ENCODE assay signal across 28 cellular contexts in the genomic region with DNA sequence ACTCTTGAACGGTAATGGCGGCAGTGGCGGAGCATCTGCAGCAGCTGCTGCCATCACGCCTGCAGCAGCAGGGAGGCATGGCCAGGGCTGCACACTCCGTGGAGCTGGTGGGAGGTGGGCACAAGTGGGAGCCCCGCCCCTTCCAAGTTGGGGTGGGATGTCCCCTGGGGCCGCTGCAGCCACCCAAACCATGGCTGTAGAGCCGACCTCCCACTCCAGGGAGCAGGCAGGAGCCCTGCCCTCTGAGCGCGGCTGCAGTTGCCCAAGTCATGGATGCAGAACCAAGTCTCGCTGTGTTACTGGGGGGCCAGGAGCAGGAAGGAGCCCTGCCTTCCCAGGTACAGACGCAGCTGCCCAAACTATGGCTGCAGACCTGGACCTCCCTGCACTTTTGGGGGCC.
"Had no signal": no experiment of that assay in that cellular context is flagged by ENCODE, and none has a peak within 500 bp of the region (broad histone marks: within the 10 kb centered on the region; RNA-seq: fewer than 3 reads in every experiment).

No MANE protein-coding gene starts in this region.

- H3K27me3 Mint-ChIP-seq: activated CD4-positive, alpha-beta T cell treated with anti-CD3 and anti-CD28 coated beads for 36 hours; activated CD4-positive, alpha-beta T cell treated with anti-CD3 and anti-CD28 coated beads, Interleukin-2, amount 10 ng/mL, durations not matched to agents 24 days and 14 days; activated CD8-positive, alpha-beta memory T cell treated with anti-CD3 and anti-CD28 coated beads, Interleukin-2, amount 10 ng/mL, durations not matched to agents 7 days and 5 days; activated naive CD4-positive, alpha-beta T cell treated with anti-CD3 and anti-CD28 coated beads, Interleukin-2, amount 10 ng/mL, durations not matched to agents 7 days and 5 days; dendritic cell treated with granulocyte-macrophage colony-stimulating factor and Interleukin-4, amounts not matched to agents 40 ng/mL and 50 ng/mL, for 4 days had no signal

- H3K36me3 Mint-ChIP-seq: activated CD4-positive, alpha-beta memory T cell treated with anti-CD3 and anti-CD28 coated beads for 36 hours; activated CD8-positive, alpha-beta memory T cell treated with anti-CD3 and anti-CD28 coated beads, Interleukin-2, amount 10 ng/mL, durations not matched to agents 7 days and 5 days; activated naive CD4-positive, alpha-beta T cell treated with anti-CD3 and anti-CD28 coated beads, Interleukin-2, amount 10 ng/mL, durations not matched to agents 7 days and 5 days; activated naive CD8-positive, alpha-beta T cell treated with anti-CD3 and anti-CD28 coated beads, Interleukin-2, amount 10 ng/mL, durations not matched to agents 7 days and 5 days had no signal

- H3K9me3 Mint-ChIP-seq: activated CD4-positive, alpha-beta T cell treated with anti-CD3 and anti-CD28 coated beads, Interleukin-2, amount 10 ng/mL, durations not matched to agents 24 days and 14 days had no signal

- H3K4me3 Mint-ChIP-seq: activated CD4-positive, alpha-beta memory T cell treated with anti-CD3 and anti-CD28 coated beads for 36 hours; activated CD4-positive, alpha-beta T cell treated with anti-CD3 and anti-CD28 coated beads for 36 hours; activated CD4-positive, alpha-beta T cell treated with anti-CD3 and anti-CD28 coated beads, Interleukin-2, amount 10 ng/mL, durations not matched to agents 24 days and 14 days; activated CD8-positive, alpha-beta memory T cell treated with anti-CD3 and anti-CD28 coated beads, Interleukin-2, amount 10 ng/mL, durations not matched to agents 7 days and 5 days; activated CD8-positive, alpha-beta T cell treated with anti-CD3 and anti-CD28 coated beads, Interleukin-2, amount 10 ng/mL, durations not matched to agents 7 days and 5 days; activated naive CD4-positive, alpha-beta T cell treated with anti-CD3 and anti-CD28 coated beads, Interleukin-2, amount 10 ng/mL, durations not matched to agents 7 days and 5 days; activated naive CD8-positive, alpha-beta T cell treated with anti-CD3 and anti-CD28 coated beads, Interleukin-2, amount 10 ng/mL, durations not matched to agents 7 days and 5 days; activated T-cell treated with anti-CD3 and anti-CD28 coated beads, Interleukin-2, amount 50 U/mL, for 72 hours; central memory CD8-positive, alpha-beta T cell; dendritic cell treated with granulocyte-macrophage colony-stimulating factor and Interleukin-4, amounts not matched to agents 40 ng/mL and 50 ng/mL, for 4 days; endodermal cell had no signal

- ATAC-seq: activated CD4-positive, alpha-beta T cell treated with anti-CD3 and anti-CD28 coated beads for 36 hours; activated CD8-positive, alpha-beta memory T cell treated with anti-CD3 and anti-CD28 coated beads, Interleukin-2, amount 10 ng/mL, durations not matched to agents 7 days and 5 days; activated CD8-positive, alpha-beta T cell treated with anti-CD3 and anti-CD28 coated beads, Interleukin-2, amount 10 ng/mL, durations not matched to agents 7 days and 5 days; activated naive CD4-positive, alpha-beta T cell treated with anti-CD3 and anti-CD28 coated beads, Interleukin-2, amount 50 U/mL, for 72 hours; activated T-cell treated with anti-CD3 and anti-CD28 coated beads, Interleukin-2, amount 50 U/mL, for 72 hours; esophagus mucosa; foreskin keratinocyte; gastrocnemius medialis; heart left ventricle had no signal

- H3K27me3 ChIP-seq: brain microvascular endothelial cell, dorsolateral prefrontal cortex, foreskin keratinocyte, gastrocnemius medialis, heart left ventricle had no signal

- H3K4me3 ChIP-seq: coronary artery, dorsolateral prefrontal cortex, gastrocnemius medialis, heart left ventricle had no signal

- H3K27ac Mint-ChIP-seq: activated CD4-positive, alpha-beta memory T cell treated with anti-CD3 and anti-CD28 coated beads for 36 hours; activated CD4-positive, alpha-beta T cell treated with anti-CD3 and anti-CD28 coated beads for 36 hours; activated CD4-positive, alpha-beta T cell treated with anti-CD3 and anti-CD28 coated beads, Interleukin-2, amount 10 ng/mL, durations not matched to agents 24 days and 14 days; activated CD8-positive, alpha-beta memory T cell treated with anti-CD3 and anti-CD28 coated beads, Interleukin-2, amount 10 ng/mL, durations not matched to agents 7 days and 5 days; activated CD8-positive, alpha-beta T cell treated with anti-CD3 and anti-CD28 coated beads, Interleukin-2, amount 10 ng/mL, durations not matched to agents 7 days and 5 days; activated naive CD4-positive, alpha-beta T cell treated with anti-CD3 and anti-CD28 coated beads, Interleukin-2, amount 10 ng/mL, durations not matched to agents 7 days and 5 days; activated naive CD4-positive, alpha-beta T cell treated with anti-CD3 and anti-CD28 coated beads, Interleukin-2, amount 50 U/mL, for 72 hours; activated naive CD8-positive, alpha-beta T cell treated with anti-CD3 and anti-CD28 coated beads, Interleukin-2, amount 10 ng/mL, durations not matched to agents 7 days and 5 days; activated T-cell treated with anti-CD3 and anti-CD28 coated beads, Interleukin-2, amount 50 U/mL, for 72 hours; dendritic cell treated with granulocyte-macrophage colony-stimulating factor and Interleukin-4, amounts not matched to agents 40 ng/mL and 50 ng/mL, for 4 days; endodermal cell had no signal

- H3K4me1 ChIP-seq: foreskin keratinocyte, heart left ventricle had no signal

- H3K36me3 ChIP-seq: brain microvascular endothelial cell, gastrocnemius medialis, heart left ventricle had no signal

- DNase-seq: activated CD4-positive, alpha-beta memory T cell treated with anti-CD3 and anti-CD28 coated beads for 36 hours; activated CD4-positive, alpha-beta T cell treated with anti-CD3 and anti-CD28 coated beads for 36 hours; activated CD4-positive, alpha-beta T cell treated with anti-CD3 and anti-CD28 coated beads, Interleukin-2, amount 10 ng/mL, durations not matched to agents 24 days and 14 days; activated CD4-positive, CD25-positive, alpha-beta regulatory T cell; activated CD4-positive, CD25-positive, alpha-beta regulatory T cell treated with anti-CD3 and anti-CD28 coated beads, Interleukin-2, amount 50 U/mL, for 72 hours; activated CD8-positive, alpha-beta memory T cell treated with anti-CD3 and anti-CD28 coated beads, Interleukin-2, amount 10 ng/mL, durations not matched to agents 7 days and 5 days; activated CD8-positive, alpha-beta memory T cell treated with anti-CD3 and anti-CD28 coated beads, Interleukin-2, amount 50 U/mL, for 4 hours; activated CD8-positive, alpha-beta T cell treated with anti-CD3 and anti-CD28 coated beads, Interleukin-2, amount 10 ng/mL, durations not matched to agents 7 days and 5 days; activated gamma-delta T cell; activated naive CD4-positive, alpha-beta T cell; activated naive CD4-positive, alpha-beta T cell treated with anti-CD3 and anti-CD28 coated beads, Interleukin-2, amount 10 ng/mL, durations not matched to agents 7 days and 5 days; activated naive CD8-positive, alpha-beta T cell treated with anti-CD3 and anti-CD28 coated beads, Interleukin-2, amount 10 ng/mL, durations not matched to agents 7 days and 5 days; activated T-cell treated with anti-CD3 and anti-CD28 coated beads, Interleukin-2, amount 50 U/mL, for 1 hour; activated T-cell treated with anti-CD3 and anti-CD28 coated beads, Interleukin-2, amount 50 U/mL, for 72 hours; brain microvascular endothelial cell; dorsolateral prefrontal cortex; effector memory CD4-positive, alpha-beta T cell; endodermal cell; foreskin keratinocyte; gastrocnemius medialis; glutamatergic neuron; heart left ventricle; T-helper 2 cell had no signal

- H3K4me1 Mint-ChIP-seq: activated CD4-positive, alpha-beta T cell treated with anti-CD3 and anti-CD28 coated beads for 36 hours; activated CD4-positive, alpha-beta T cell treated with anti-CD3 and anti-CD28 coated beads, Interleukin-2, amount 10 ng/mL, durations not matched to agents 24 days and 14 days; activated CD8-positive, alpha-beta memory T cell treated with anti-CD3 and anti-CD28 coated beads, Interleukin-2, amount 10 ng/mL, durations not matched to agents 7 days and 5 days; activated naive CD4-positive, alpha-beta T cell treated with anti-CD3 and anti-CD28 coated beads, Interleukin-2, amount 10 ng/mL, durations not matched to agents 7 days and 5 days; activated naive CD8-positive, alpha-beta T cell treated with anti-CD3 and anti-CD28 coated beads, Interleukin-2, amount 10 ng/mL, durations not matched to agents 7 days and 5 days; central memory CD8-positive, alpha-beta T cell had no signal

- H3K27ac ChIP-seq: brain microvascular endothelial cell, coronary artery, dorsolateral prefrontal cortex, foreskin keratinocyte, gastrocnemius medialis, heart left ventricle had no signal
